18 cellular contexts compared by ENCODE assay signal in genomic region chr7:111380945-111381344, GRCh38.
DNase-seq lines count a peak whose midpoint lies in the region; ATAC-seq, FAIRE-seq and TF ChIP-seq lines count a peak whose summit lies in the region.
"Had no signal": no experiment of that assay in that cellular context is flagged by ENCODE, and none has a peak within 500 bp of the region (broad histone marks: within the 10 kb centered on the region; RNA-seq: fewer than 3 reads in every experiment).

No MANE protein-coding gene starts in this region.

- H3K36me3 Mint-ChIP-seq in activated T-cell treated with anti-CD3 and anti-CD28 coated beads, Interleukin-2, amount 50 U/mL, for 72 hours (ENCODE audit: insufficient read depth in 2 of 2): no peaks in the 10 kb centered on the region
- H3K36me3 Mint-ChIP-seq in activated T-cell treated with anti-CD3 and anti-CD28 coated beads, Interleukin-2, amount 50 U/mL, for 24 hours (ENCODE audit: low read depth): no peaks in the 10 kb centered on the region

- no peak for TF ChIP-seq CTCF in hepatocyte (IDR thresholded peaks at IDR 0.05; ENCODE audit: poor library complexity)

- H3K9me3 ChIP-seq in hepatocyte (ENCODE audit: low read depth) (no peaks in the 10 kb centered on the region), small intestine (ENCODE audit: control insufficient read depth, low read depth) (no peaks in the 10 kb centered on the region)

- WGBS in hepatocyte (ENCODE audit: low lambda C conversion rate, missing lambda C conversion rate): 64% methylated on average over 4 of the region's 4 CpGs
- WGBS in small intestine, 3 donors: 40 to 71% (median 49%) methylated on average over 4 of the region's 4 CpGs

- no peaks in the 10 kb centered on the region for H3K79me2 ChIP-seq in hepatocyte

- H2AFZ ChIP-seq in hepatocyte: no peak overlapping the region
- H2AFZ ChIP-seq: GM23248 had no signal

- no peaks in the 10 kb centered on the region for H3K9me3 Mint-ChIP-seq in activated T-cell treated with anti-CD3 and anti-CD28 coated beads, Interleukin-2, amount 50 U/mL, for 72 hours
- no peaks in the 10 kb centered on the region for H3K9me3 Mint-ChIP-seq in activated T-cell treated with anti-CD3 and anti-CD28 coated beads, Interleukin-2, amount 50 U/mL, for 24 hours

- H3K4me1 Mint-ChIP-seq in activated T-cell treated with anti-CD3 and anti-CD28 coated beads, Interleukin-2, amount 50 U/mL, for 72 hours (ENCODE audit: low read depth): no peaks in the 10 kb centered on the region
- no peaks in the 10 kb centered on the region for H3K4me1 Mint-ChIP-seq in activated T-cell treated with anti-CD3 and anti-CD28 coated beads, Interleukin-2, amount 50 U/mL, for 24 hours (ENCODE audit: low read depth)

- no peak for ATAC-seq in activated T-cell treated with anti-CD3 and anti-CD28 coated beads, Interleukin-2, amount 50 U/mL, for 72 hours (replicated peaks in 1 of 2)
- ATAC-seq in HG03432 (IDR thresholded peaks at IDR 0.05; ENCODE audit: unreplicated experiment): peak; percentile 57
- no peak for ATAC-seq in HG02678 (IDR thresholded peaks at IDR 0.05; ENCODE audit: unreplicated experiment)

- no peaks in the 10 kb centered on the region for H3K27me3 ChIP-seq in hepatocyte
- no peaks in the 10 kb centered on the region for H3K27me3 ChIP-seq in small intestine (ENCODE audit: control insufficient read depth in 2 of 2, insufficient read depth in 2 of 2, low read length in 2 of 2)

- H3K9me2 ChIP-seq in hepatocyte (replicated peaks; ENCODE audit: insufficient read depth): no peaks in the 10 kb centered on the region

- no peaks in the 10 kb centered on the region for H3K4me1 ChIP-seq in hepatocyte (ENCODE audit: insufficient read depth)
- H3K4me1 ChIP-seq in small intestine (ENCODE audit: control insufficient read depth in 2 of 2, insufficient read depth in 1 of 2, low read depth in 1 of 2, low read length in 1 of 2): no peaks in the 10 kb centered on the region

- FAIRE-seq in small intestine (lab: Jason Lieb, UNC) (no peak), frontal cortex (lab: Jason Lieb, UNC) (no peak)
- FAIRE-seq: G401.6 had no signal

- peak overlapping the region; percentile 35 for H3K27ac Mint-ChIP-seq in activated T-cell treated with anti-CD3 and anti-CD28 coated beads, Interleukin-2, amount 50 U/mL, for 72 hours
- H3K27ac Mint-ChIP-seq in activated T-cell treated with anti-CD3 and anti-CD28 coated beads, Interleukin-2, amount 50 U/mL, for 24 hours: no peak overlapping the region

- H3K4me3 ChIP-seq in hepatocyte (no peak overlapping the region), small intestine (ENCODE audit: low read depth in 1 of 2, low read length in 2 of 2) (no peak overlapping the region)
- H3K4me3 ChIP-seq: GM23248 had no signal

- H3K27me3 Mint-ChIP-seq in activated T-cell treated with anti-CD3 and anti-CD28 coated beads, Interleukin-2, amount 50 U/mL, for 72 hours (ENCODE audit: low read depth): no peaks in the 10 kb centered on the region
- no peaks in the 10 kb centered on the region for H3K27me3 Mint-ChIP-seq in activated T-cell treated with anti-CD3 and anti-CD28 coated beads, Interleukin-2, amount 50 U/mL, for 24 hours

- no peak for DNase-seq in activated T-cell treated with anti-CD3 and anti-CD28 coated beads, Interleukin-2, amount 50 U/mL, for 72 hours
- no peak for DNase-seq in activated T-cell treated with anti-CD3 and anti-CD28 coated beads, Interleukin-2, amount 50 U/mL, for 24 hours
- DNase-seq in hepatocyte (ENCODE audit: low spot score): peak; percentile 45
- DNase-seq in small intestine: peak; percentile 85
- DNase-seq in frontal cortex (ENCODE audit: low spot score in 2 of 2): no peak
- DNase-seq in NCI-H146 treated with DMSO at 0.1 percent for 48 hours (lab: John Stamatoyannopoulos, UW; ENCODE audit: unreplicated experiment): no peak
- DNase-seq: C1 segment of cervical spinal cord; DMS79 treated with DMSO at 0.1 percent for 48 hours; GM23248; NCI-H1048; NCI-H1694; NCI-H345; NCI-H69; NK-92 treated with Interleukin-12 subunit alpha and Interleukin-12 subunit beta, amount 100 ng/mL, for 24 hours had no signal

- no peak overlapping the region for H3K4me3 Mint-ChIP-seq in activated T-cell treated with anti-CD3 and anti-CD28 coated beads, Interleukin-2, amount 50 U/mL, for 72 hours
- H3K4me3 Mint-ChIP-seq in activated T-cell treated with anti-CD3 and anti-CD28 coated beads, Interleukin-2, amount 50 U/mL, for 24 hours: no peak overlapping the region

- H3K36me3 ChIP-seq in hepatocyte (replicated peaks; ENCODE audit: insufficient read depth, low read depth) (no peaks in the 10 kb centered on the region), small intestine (ENCODE audit: control insufficient read depth in 2 of 2, insufficient read depth in 2 of 2, low read length in 2 of 2) (no peaks in the 10 kb centered on the region)

- no peaks in the 10 kb centered on the region for H4K20me1 ChIP-seq in hepatocyte (ENCODE audit: insufficient read depth, poor library complexity, severe bottlenecking)

- H3K4me2 ChIP-seq in hepatocyte: peak overlapping the region; percentile 40

- H3K27ac ChIP-seq in hepatocyte (no peak overlapping the region), small intestine (ENCODE audit: low read depth in 1 of 2, low read length in 1 of 2) (no peak overlapping the region)
- H3K27ac ChIP-seq: 22Rv1, GM23248 had no signal

Comparison
In these comparisons a context has a peak if more than half of its experiments do, and no peak if none do; other contexts are left out.
1. DNase-seq: peak in hepatocyte (single experiment) and small intestine (single experiment); none in activated T-cell treated with anti-CD3 and anti-CD28 coated beads, Interleukin-2, amount 50 U/mL, for 72 hours (0 of 2), activated T-cell treated with anti-CD3 and anti-CD28 coated beads, Interleukin-2, amount 50 U/mL, for 24 hours (single experiment), frontal cortex (0 of 2) and NCI-H146 treated with DMSO at 0.1 percent for 48 hours (single experiment).